In the genomic region with DNA sequence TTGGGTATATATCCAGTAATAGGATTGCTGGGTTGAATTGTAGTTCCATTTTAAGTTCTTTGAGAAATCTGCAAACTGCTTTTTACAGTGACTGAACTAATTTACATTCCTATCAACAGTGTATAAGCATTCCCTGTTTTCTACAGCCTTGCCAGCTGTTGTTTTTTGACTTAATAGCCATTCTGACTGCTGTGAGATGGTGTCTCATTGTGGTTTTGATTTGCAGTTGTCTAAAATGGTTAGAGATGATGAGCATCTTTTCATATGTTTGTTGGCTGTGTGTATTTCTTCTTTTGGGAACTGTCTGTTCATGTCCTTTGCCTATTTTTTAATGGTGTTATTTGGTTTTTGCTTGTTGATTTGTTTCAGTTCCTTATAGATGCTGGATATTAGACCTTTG, we compare ENCODE assay signal across 26 cellular contexts.
"Had no signal": no experiment of that assay in that cellular context is flagged by ENCODE, and none has a peak within 500 bp of the region (broad histone marks: within the 10 kb centered on the region; RNA-seq: fewer than 3 reads in every experiment).

No MANE protein-coding gene starts in this region.

- H3K27me3 ChIP-seq: esophagus squamous epithelium, gastrocnemius medialis, hepatocyte had no signal

- ATAC-seq: gastrocnemius medialis; heart left ventricle; left colon; left lobe of liver; left ventricle myocardium superior; lower lobe of right lung; naive thymus-derived CD4-positive, alpha-beta T cell had no signal

- FAIRE-seq: colon, endothelial cell of umbilical vein, kidney had no signal

- H3K4me2 ChIP-seq: hepatocyte had no signal

- H3K4me1 ChIP-seq: gastrocnemius medialis had no signal

- H2AFZ ChIP-seq: hepatocyte had no signal

- H3K4me3 Mint-ChIP-seq: immature natural killer cell had no signal

- H3K27ac Mint-ChIP-seq: immature natural killer cell; naive thymus-derived CD4-positive, alpha-beta T cell had no signal

- H3K36me3 ChIP-seq: esophagus squamous epithelium, heart left ventricle, lower lobe of right lung had no signal

- H3K9me3 ChIP-seq: lower lobe of right lung had no signal

- H3K27ac ChIP-seq: coronary artery, dorsolateral prefrontal cortex, esophagus squamous epithelium, gastrocnemius medialis, heart left ventricle, hepatocyte, lower lobe of right lung had no signal

- H3K4me3 ChIP-seq: coronary artery, dorsolateral prefrontal cortex, esophagus squamous epithelium, gastrocnemius medialis, heart left ventricle, hepatocyte, lower lobe of right lung had no signal

- DNase-seq: cerebellar nuclear complex; dermis blood vessel endothelial cell; dorsolateral prefrontal cortex; effector CD4-positive, alpha-beta T cell; effector memory CD4-positive, alpha-beta T cell; esophagus squamous epithelium; foreskin fibroblast; foreskin melanocyte; gastrocnemius medialis; heart left ventricle; hypothalamus; immature natural killer cell; islet precursor cell; kidney; kidney glomerular epithelial cell; left colon; left ventricle myocardium superior; lower lobe of right lung; mesenchymal stem cell; midbrain; naive thymus-derived CD4-positive, alpha-beta T cell had no signal
